Comparison of ENCODE assay signal across 11 cellular contexts in genomic region chr20:37172836-37173235, GRCh38.
"Had no signal": no experiment of that assay in that cellular context is flagged by ENCODE, and none has a peak within 500 bp of the region (broad histone marks: within the 10 kb centered on the region; RNA-seq: fewer than 3 reads in every experiment).

No MANE protein-coding gene starts in this region.

- H2AFZ ChIP-seq: GM23248, GM23338 had no signal

- H3K4me3 ChIP-seq: GM23248, GM23338, HAP-1 had no signal

- H3K27ac ChIP-seq: GM23248 had no signal

- ATAC-seq: GM23338, HCT116 had no signal

- H3K36me3 ChIP-seq: HAP-1 had no signal

- H3K4me2 ChIP-seq: GM23338 had no signal

- H3K9ac ChIP-seq: GM23248 had no signal

- DNase-seq: GM23248, GOT3, H7, H9, HCEC 1CT, HFFc6 had no signal

- FAIRE-seq: H1, H54 had no signal
